Comparison of ENCODE assay signal across 8 cellular contexts in the genomic region with DNA sequence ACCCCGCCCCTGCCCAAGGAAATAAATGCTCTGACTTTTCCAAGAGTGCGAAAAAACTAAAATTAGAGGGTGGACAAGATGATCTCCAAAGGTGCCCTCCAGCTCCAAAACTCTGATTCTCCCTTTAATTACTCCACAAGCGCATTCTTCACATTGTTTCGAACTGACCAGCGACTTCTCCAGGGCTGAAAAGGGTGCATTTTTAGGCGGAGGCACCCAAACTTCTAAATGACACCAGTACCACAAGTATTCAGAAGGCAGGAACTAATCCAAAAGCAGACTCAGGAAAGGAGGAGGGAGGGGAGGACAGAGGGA. TPM values are rescaled to one million over a fixed set of nuclear protein-coding genes. Genes with fewer than 3 reads are reported as not detected.
A peak's percentile ranks its signal among the peaks of the same experiment; 100 is the strongest.
DNase-seq lines count a peak whose midpoint lies in the region; ATAC-seq and TF ChIP-seq lines count a peak whose summit lies in the region.

No MANE protein-coding gene starts in this region.

- intact Hi-C loops in esophagus muscularis mucosa (cut with DNase I) = no loop called here

- DNase-seq in EL (peak; percentile 97), RPMI7951 (ENCODE audit: low read depth) (peak; percentile 85), esophagus muscularis mucosa (ENCODE audit: extremely low spot score) (no peak), progenitor cell of endocrine pancreas (ENCODE audit: low spot score, unreplicated experiment) (no peak)

- H3K9me3 ChIP-seq in esophagus muscularis mucosa = no peaks in the 10 kb centered on the region

- no peaks in the 10 kb centered on the region for H3K27me3 ChIP-seq in esophagus muscularis mucosa

- peak overlapping the region; percentile 96 for H3K27ac Mint-ChIP-seq in progenitor cell of endocrine pancreas

- peaks cover 50% of the 10 kb centered on the region for H3K4me1 Mint-ChIP-seq in progenitor cell of endocrine pancreas (ENCODE audit: low read depth)

- H3K4me1 ChIP-seq in esophagus muscularis mucosa = peaks cover 68 to 93% (median 86%) of the 10 kb centered on the region in 4 donors

- TF ChIP-seq EP300 in esophagus muscularis mucosa (IDR thresholded peaks at IDR 0.05) = no peak

- TF ChIP-seq CTCF in esophagus muscularis mucosa (IDR thresholded peaks at IDR 0.05) (no peak), progenitor cell of endocrine pancreas (IDR thresholded peaks at IDR 0.05; ENCODE audit: unreplicated experiment) (no peak)

- H3K4me3 Mint-ChIP-seq in progenitor cell of endocrine pancreas (ENCODE audit: low read depth) = peak overlapping the region; percentile 76

- H3K27ac ChIP-seq in esophagus muscularis mucosa (replicated peaks in 1 of 4) = peak overlapping the region; percentile 92 to 96 (median 94)

- H3K36me3 Mint-ChIP-seq in progenitor cell of endocrine pancreas (ENCODE audit: insufficient read depth) = no peaks in the 10 kb centered on the region

- ATAC-seq in GM19455 (IDR thresholded peaks at IDR 0.05; ENCODE audit: unreplicated experiment) (no peak), HG03135 (IDR thresholded peaks at IDR 0.05; ENCODE audit: unreplicated experiment) (no peak), GM21526 (IDR thresholded peaks at IDR 0.05; ENCODE audit: low FRiP score, unreplicated experiment) (no peak), HG03571 (IDR thresholded peaks at IDR 0.05; ENCODE audit: unreplicated experiment) (no peak)

- H3K36me3 ChIP-seq in esophagus muscularis mucosa = no peaks in the 10 kb centered on the region

- H3K27me3 Mint-ChIP-seq in progenitor cell of endocrine pancreas = no peaks in the 10 kb centered on the region

- peak overlapping the region; percentile 80 to 87 (median 82) for H3K4me3 ChIP-seq in esophagus muscularis mucosa

- TF ChIP-seq POLR2A in esophagus muscularis mucosa (IDR thresholded peaks at IDR 0.05; ENCODE audit: low read depth) = no peak

- 47% methylated on average over 6 of the region's 6 CpGs for WGBS in esophagus muscularis mucosa

- no peaks in the 10 kb centered on the region for H3K9me3 Mint-ChIP-seq in progenitor cell of endocrine pancreas (ENCODE audit: low read depth)

RNA-seq across cellular contexts. Expression of gene ZFHX3, which starts 0.8 kb away (rescaled TPM):
- total RNA-seq in RPMI7951 (2014; rRNA removed; shearing (Covaris generic)) = 2.0 and 2.2 TPM in 2 replicates
- total RNA-seq in esophagus muscularis mucosa = 10 to 100 TPM; 25.7 to 53.0 (median 30.6) TPM
- 48.9 and 54.0 TPM in 2 replicates for total RNA-seq in progenitor cell of endocrine pancreas

Comparison
In these comparisons a context has a peak if more than half of its experiments do, and no peak if none do; other contexts are left out.
1. DNase-seq: peak in EL (single experiment) and RPMI7951 (single experiment); none in esophagus muscularis mucosa (single experiment) and progenitor cell of endocrine pancreas (single experiment).